ENCODE assay signal across 8 cellular contexts in genomic region chr15:96333194-96334016, GRCh38.
DNase-seq lines count a peak whose midpoint lies in the region; ATAC-seq and TF ChIP-seq lines count a peak whose summit lies in the region.

No MANE protein-coding gene starts in this region.

- peak; percentile 18 for DNase-seq in GM12865 (ENCODE audit: low read depth)
- peak; percentile 51 for DNase-seq in NCI-H69 (lab: John Stamatoyannopoulos, UW)
- DNase-seq in effector memory CD4-positive, alpha-beta T cell: no peak
- no peak for DNase-seq in activated gamma-delta T cell (lab: John Stamatoyannopoulos, UW)
- no peak for DNase-seq in NCI-H2107 (lab: John Stamatoyannopoulos, UW)
- no peak for DNase-seq in GOT3 (lab: John Stamatoyannopoulos, UW)

- H3K4me3 ChIP-seq in GM12865 (ENCODE audit: low read depth, low read length) (peak overlapping the region; percentile 26; the same call in 1 of the 2 replicates), mucosa of stomach (ENCODE audit: low read length) (peak overlapping the region; percentile 96)
- peak overlapping the region; percentile 36 for H3K4me3 ChIP-seq in effector memory CD4-positive, alpha-beta T cell (ENCODE audit: insufficient read depth, low read depth, low read length, poor library complexity, severe bottlenecking)

- H3K4me1 ChIP-seq in effector memory CD4-positive, alpha-beta T cell (ENCODE audit: control insufficient read depth, insufficient read depth, low read length, poor library complexity, severe bottlenecking): peaks cover 4% of the 10 kb centered on the region
- peaks cover 17% of the 10 kb centered on the region for H3K4me1 ChIP-seq in mucosa of stomach (ENCODE audit: control insufficient read depth, insufficient read depth, low read length)

- ATAC-seq in HG03378 (IDR thresholded peaks at IDR 0.05; ENCODE audit: unreplicated experiment): no peak

- TF ChIP-seq CTCF in GM12865 (IDR thresholded peaks at IDR 0.05; ENCODE audit: insufficient read depth, low read depth, low read length, missing control alignments): no peak

- no peak overlapping the region for H3K27ac ChIP-seq in effector memory CD4-positive, alpha-beta T cell (ENCODE audit: insufficient read depth, low read length, poor library complexity, severe bottlenecking)

- peak overlapping the region; percentile 88 for H3K9ac ChIP-seq in mucosa of stomach (ENCODE audit: low read length)

- no peaks in the 10 kb centered on the region for H3K9me3 ChIP-seq in effector memory CD4-positive, alpha-beta T cell (ENCODE audit: control insufficient read depth, low read length)
- no peaks in the 10 kb centered on the region for H3K9me3 ChIP-seq in mucosa of stomach (ENCODE audit: control insufficient read depth, low read length)

- H3K27me3 ChIP-seq in effector memory CD4-positive, alpha-beta T cell (replicated peaks; ENCODE audit: control insufficient read depth, insufficient read depth, low read length, poor library complexity, severe bottlenecking): peaks cover 40% of the 10 kb centered on the region
- no peaks in the 10 kb centered on the region for H3K27me3 ChIP-seq in mucosa of stomach (ENCODE audit: control insufficient read depth, insufficient read depth, low read length)

- H3K36me3 ChIP-seq in effector memory CD4-positive, alpha-beta T cell (ENCODE audit: control insufficient read depth, insufficient read depth, low read length): no peaks in the 10 kb centered on the region
- no peaks in the 10 kb centered on the region for H3K36me3 ChIP-seq in mucosa of stomach (ENCODE audit: control insufficient read depth, insufficient read depth, low read length)

Comparison
In these comparisons a context has a peak if more than half of its experiments do, and no peak if none do; other contexts are left out.
1. DNase-seq: peak in GM12865 (single experiment) and NCI-H69 (single experiment); none in effector memory CD4-positive, alpha-beta T cell (0 of 3), activated gamma-delta T cell (single experiment), NCI-H2107 (single experiment) and GOT3 (single experiment).
2. H3K4me3 ChIP-seq: peak in every context shown above with its lines; median percentile 96 in mucosa of stomach; 36 in effector memory CD4-positive, alpha-beta T cell; 26 in GM12865.